ENCODE assay signal across 8 cellular contexts in the genomic region with DNA sequence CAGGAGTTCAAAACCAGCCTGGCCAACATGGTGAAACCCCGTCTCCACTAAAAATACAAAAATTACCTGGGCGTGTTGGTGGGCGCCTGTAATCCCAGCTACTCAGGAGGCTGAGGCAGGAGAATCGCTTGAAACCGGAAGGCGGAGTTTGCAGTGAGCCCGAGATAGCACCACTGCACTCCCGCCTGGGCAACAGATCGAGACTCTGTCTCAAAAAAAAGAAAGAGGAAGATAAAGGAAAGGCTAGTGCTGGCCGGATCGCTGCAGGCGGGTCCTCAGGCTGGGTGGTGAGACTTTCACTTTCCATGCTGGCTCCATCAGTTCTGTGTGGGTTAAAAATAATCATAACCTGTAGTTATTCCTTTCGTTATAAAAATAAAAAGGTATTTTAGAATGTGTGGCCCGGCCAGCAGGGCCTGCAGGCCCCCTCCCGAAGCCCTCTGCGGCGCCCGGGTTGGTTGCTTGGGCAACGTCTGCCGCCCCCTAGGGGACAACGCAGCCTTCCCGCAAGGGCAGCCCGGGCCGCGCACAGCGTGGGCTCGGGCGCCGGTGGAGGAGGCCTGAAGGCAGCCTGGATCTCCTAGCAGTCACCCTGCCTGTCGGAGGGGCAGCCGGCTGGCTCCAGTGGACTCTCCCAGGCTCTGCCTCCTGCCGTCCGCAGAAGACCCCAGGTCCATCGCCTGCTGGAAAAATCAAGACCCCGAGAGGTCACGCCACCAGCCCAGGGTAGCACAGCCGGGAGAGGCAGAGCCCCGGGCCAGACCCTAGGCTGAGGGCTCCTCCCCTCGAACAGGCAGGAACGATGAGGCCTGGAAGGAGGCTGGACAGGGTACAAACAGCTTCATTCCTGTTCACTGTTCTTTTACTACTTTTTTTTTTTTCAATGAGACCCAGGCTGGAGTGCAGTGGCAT.
DNase-seq lines count a peak whose midpoint lies in the region; ATAC-seq, FAIRE-seq and TF ChIP-seq lines count a peak whose summit lies in the region.

No MANE protein-coding gene starts in this region.

- peak overlapping the region; percentile 22 to 46 for H3K27ac ChIP-seq in coronary artery

- peaks cover 3% of the 10 kb centered on the region for H3K4me1 Mint-ChIP-seq in memory B cell

- H3K27me3 Mint-ChIP-seq in memory B cell, result no peaks in the 10 kb centered on the region

- TF ChIP-seq CTCF in AG09309 (IDR thresholded peaks at IDR 0.05; ENCODE audit: control insufficient read depth, insufficient read depth, low read depth, low read length, missing control alignments) (peak; percentile 73), coronary artery (IDR thresholded peaks at IDR 0.05) (peak; percentile 92)

- peak overlapping the region; percentile 84 for H3K4me3 Mint-ChIP-seq in memory B cell

- no peak for FAIRE-seq in HTR-8/SVneo (lab: Jason Lieb, UNC)

- DNase-seq in AG09309 (ENCODE audit: low read depth), result no peak
- DNase-seq in activated CD4-positive, alpha-beta T cell treated with anti-CD3 and anti-CD28 coated beads for 1 hour, result peak; percentile 60
- DNase-seq in coronary artery (ENCODE audit: low spot score), result no peak
- peak; percentile 73 to 79 for DNase-seq in memory B cell (ENCODE audit: low spot score in 2 of 2)
- DNase-seq in stimulated activated CD8-positive, alpha-beta memory T cell treated with anti-CD3 and anti-CD28 coated beads, Interleukin-15, amount 100 ng/mL, for 48 hours (ENCODE audit: low read depth in 2 of 2), result peak; percentile 49 to 61
- no peak for DNase-seq in HTR-8/SVneo (ENCODE audit: insufficient read length, low spot score)

- no peak overlapping the region; the same call in 1 of the 2 replicates for H3K4me3 ChIP-seq in AG09309 (ENCODE audit: control insufficient read depth, low read depth, low read length)
- peak overlapping the region; percentile 64 for H3K4me3 ChIP-seq in coronary artery

- peak overlapping the region; percentile 78 for H3K27ac Mint-ChIP-seq in memory B cell

- ATAC-seq in GM19397 (IDR thresholded peaks at IDR 0.05; ENCODE audit: unreplicated experiment), result peak; percentile 80
- peak; percentile 77 for ATAC-seq in HG03521 (IDR thresholded peaks at IDR 0.05; ENCODE audit: unreplicated experiment)
- peak; percentile 96 for ATAC-seq in memory B cell (ENCODE audit: low read depth)

- H3K36me3 Mint-ChIP-seq in memory B cell, result no peaks in the 10 kb centered on the region

- H3K9me3 Mint-ChIP-seq in memory B cell, result no peaks in the 10 kb centered on the region

Comparison
In these comparisons a context has a peak if more than half of its experiments do, and no peak if none do; other contexts are left out.
1. DNase-seq: peak in activated CD4-positive, alpha-beta T cell treated with anti-CD3 and anti-CD28 coated beads for 1 hour (single experiment), memory B cell (2 of 2) and stimulated activated CD8-positive, alpha-beta memory T cell treated with anti-CD3 and anti-CD28 coated beads, Interleukin-15, amount 100 ng/mL, for 48 hours (2 of 2); none in AG09309 (single experiment), coronary artery (single experiment) and HTR-8/SVneo (single experiment).
2. Peak in every context shown above with its lines, with median percentiles within 50 percentile points of each other: ATAC-seq.